ENCODE assay signal across 15 cellular contexts in the genomic region with DNA sequence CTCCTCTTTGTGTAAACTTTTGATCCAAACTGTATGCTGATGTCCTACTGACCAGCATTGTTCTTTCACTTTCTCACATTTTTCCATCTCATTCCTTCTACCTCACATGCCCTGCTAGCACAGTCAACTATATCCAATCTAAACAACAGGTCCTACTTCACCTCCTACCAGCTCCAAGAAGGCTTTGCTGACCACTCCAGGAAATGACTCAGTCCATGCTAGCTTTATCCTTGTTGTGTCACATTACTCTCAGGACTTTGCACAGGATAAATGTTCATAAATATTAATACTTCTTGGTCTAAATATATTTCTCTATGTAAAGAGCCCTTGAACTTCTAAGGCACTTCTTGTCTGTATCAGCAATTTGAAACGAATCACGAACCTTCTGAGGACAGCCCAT.
DNase-seq lines count a peak whose midpoint lies in the region; ATAC-seq and TF ChIP-seq lines count a peak whose summit lies in the region.
"Had no signal": no experiment of that assay in that cellular context is flagged by ENCODE, and none has a peak within 500 bp of the region (broad histone marks: within the 10 kb centered on the region; RNA-seq: fewer than 3 reads in every experiment).

No MANE protein-coding gene starts in this region.

- no peak for TF ChIP-seq POLR2A in HCT116 (IDR thresholded peaks at IDR 0.05; ENCODE audit: borderline replicate concordance, extremely low read depth, insufficient read depth, insufficient read length)

- no TSS peak for BruUV-seq in HCT116 (replicated peaks; lab: Mats Ljungman, UMichigan)

- peak overlapping the region; percentile 56 for H2AFZ ChIP-seq in HCT116 (ENCODE audit: low read depth, low read length, poor library complexity, severe bottlenecking)

- RAD21 ChIA-PET in HCT116 (lab: Charles Lee; ENCODE audit: low non-redundant PET in 1 of 2, low total read pairs in 2 of 2, uncharacterized antibody in 2 of 2, unreplicated experiment in 2 of 2): no interaction called here

- no peaks in the 10 kb centered on the region for H4K20me1 ChIP-seq in HCT116 (ENCODE audit: insufficient read depth)

- no peaks in the 10 kb centered on the region for H3K27me3 ChIP-seq in HCT116 (ENCODE audit: insufficient read depth, low read length)
- H3K27me3 ChIP-seq: testis had no signal

- no peaks in the 10 kb centered on the region for H3K9me2 ChIP-seq in HCT116 (ENCODE audit: insufficient read depth)

- no peak overlapping the region for H3K4me3 ChIP-seq in HCT116 (replicated peaks in 1 of 2; ENCODE audit: low read depth in 1 of 2, low read length in 2 of 2)
- H3K4me3 ChIP-seq in fibroblast of mammary gland (ENCODE audit: control insufficient read depth, low read depth, low read length): no peak overlapping the region
- H3K4me3 ChIP-seq: mucosa of descending colon, testis had no signal

- H3K27ac ChIP-seq in HCT116 (ENCODE audit: low read depth, low read length): no peak overlapping the region
- H3K27ac ChIP-seq: testis had no signal

- H3K4me1 ChIP-seq in HCT116 (ENCODE audit: control insufficient read depth in 1 of 2, insufficient read depth in 2 of 2, low read length in 2 of 2): peaks cover 0 to 18% of the 10 kb centered on the region in 2 experiments; a peak in 3 of 4 replicates
- H3K4me1 ChIP-seq: testis had no signal

- no peak for DNase-seq in HCT116 (ENCODE audit: low read depth, low spot score)
- peak; percentile 71 for DNase-seq in T1000 (lab: John Stamatoyannopoulos, UW)
- DNase-seq in fibroblast of mammary gland (ENCODE audit: low read depth): peak; percentile 78
- DNase-seq in stromal cell of bone marrow (ENCODE audit: low read depth): peak; percentile 32
- DNase-seq in GM19238 (ENCODE audit: insufficient read length, low spot score): no peak
- DNase-seq: activated B cell treated with CpG ODN at 0.5 μM for 24 hours, aorta, DMS153, mucosa of descending colon, NCI-H1436, NCI-H69, retina, testis had no signal

- no peak overlapping the region for H3K9ac ChIP-seq in HCT116 (ENCODE audit: low read length)

- intact Hi-C loops in HCT116 (cut with micrococcal nuclease): no loop called here

- H3K9me3 ChIP-seq in HCT116 (ENCODE audit: control insufficient read depth in 1 of 2, insufficient read depth in 1 of 2, low read depth in 1 of 2, low read length in 2 of 2): no peaks in the 10 kb centered on the region
- H3K9me3 ChIP-seq: mucosa of descending colon, testis had no signal

- no peaks in the 10 kb centered on the region for H3K36me3 ChIP-seq in HCT116 (ENCODE audit: control insufficient read depth in 1 of 2, insufficient read depth in 2 of 2, low read length in 2 of 2)

- no peaks in the 10 kb centered on the region for H3K79me2 ChIP-seq in HCT116 (ENCODE audit: insufficient read depth, low read length)

- TF ChIP-seq CTCF in HCT116 (IDR thresholded peaks at IDR 0.05 in 2 of 3, conservative IDR thresholded peaks at IDR 0.05 in 1 of 3; ENCODE audit: borderline replicate concordance in 1 of 3, insufficient read depth in 1 of 3, low read depth in 2 of 3, low read length in 2 of 3): no peak
- no peak for TF ChIP-seq CTCF in fibroblast of mammary gland (conservative IDR thresholded peaks at IDR 0.05; ENCODE audit: control insufficient read depth, insufficient read depth, low read depth, low read length)

- no peak for ATAC-seq in HCT116
- no peak for ATAC-seq in HG03565 (IDR thresholded peaks at IDR 0.05; ENCODE audit: unreplicated experiment)
- ATAC-seq in HG03354 (IDR thresholded peaks at IDR 0.05; ENCODE audit: poor library complexity, severe bottlenecking, unreplicated experiment): no peak
- ATAC-seq: mucosa of descending colon had no signal

- peak overlapping the region; percentile 29; the same call in 1 of the 2 replicates for H3K4me2 ChIP-seq in HCT116 (ENCODE audit: low read length)

- POLR2A ChIA-PET in HCT116 (lab: Charles Lee): no interaction called here

- no peak for TF ChIP-seq RAD21 in HCT116 (IDR thresholded peaks at IDR 0.05; ENCODE audit: low read depth)

- CTCF ChIA-PET in HCT116 (lab: Charles Lee): interaction anchor here (1.0 kb wide), 1 partner anchor 943 kb away, joined by 3 read pairs; no protein-coding TSS in a partner anchor

TF ChIP-seq in HCT116, 20 proteins besides CTCF, POLR2A, EP300 and RAD21:
- TF ChIP-seq SIN3A (IDR thresholded peaks at IDR 0.05; ENCODE audit: low read depth): no peak
- 0 out of 2 replicates have a peak, but pooled peaks have one; percentile 11 for TF ChIP-seq FOSL1 (IDR thresholded peaks at IDR 0.05; ENCODE audit: low read depth)
- TF ChIP-seq JUND (IDR thresholded peaks at IDR 0.05): 0 out of 2 replicates have a peak, but pooled peaks have one; percentile 9
- TF ChIP-seq, protein P1, sequence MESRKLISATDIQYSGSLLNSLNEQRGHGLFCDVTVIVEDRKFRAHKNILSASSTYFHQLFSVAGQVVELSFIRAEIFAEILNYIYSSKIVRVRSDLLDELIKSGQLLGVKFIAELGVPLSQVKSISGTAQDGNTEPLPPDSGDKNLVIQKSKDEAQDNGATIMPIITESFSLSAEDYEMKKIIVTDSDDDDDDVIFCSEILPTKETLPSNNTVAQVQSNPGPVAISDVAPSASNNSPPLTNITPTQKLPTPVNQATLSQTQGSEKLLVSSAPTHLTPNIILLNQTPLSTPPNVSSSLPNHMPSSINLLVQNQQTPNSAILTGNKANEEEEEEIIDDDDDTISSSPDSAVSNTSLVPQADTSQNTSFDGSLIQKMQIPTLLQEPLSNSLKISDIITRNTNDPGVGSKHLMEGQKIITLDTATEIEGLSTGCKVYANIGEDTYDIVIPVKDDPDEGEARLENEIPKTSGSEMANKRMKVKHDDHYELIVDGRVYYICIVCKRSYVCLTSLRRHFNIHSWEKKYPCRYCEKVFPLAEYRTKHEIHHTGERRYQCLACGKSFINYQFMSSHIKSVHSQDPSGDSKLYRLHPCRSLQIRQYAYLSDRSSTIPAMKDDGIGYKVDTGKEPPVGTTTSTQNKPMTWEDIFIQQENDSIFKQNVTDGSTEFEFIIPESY (IDR thresholded peaks at IDR 0.05; ENCODE audit: extremely low read depth, insufficient replicate concordance, low read length): no peak
- TF ChIP-seq, protein P2, sequence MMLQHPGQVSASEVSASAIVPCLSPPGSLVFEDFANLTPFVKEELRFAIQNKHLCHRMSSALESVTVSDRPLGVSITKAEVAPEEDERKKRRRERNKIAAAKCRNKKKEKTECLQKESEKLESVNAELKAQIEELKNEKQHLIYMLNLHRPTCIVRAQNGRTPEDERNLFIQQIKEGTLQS (IDR thresholded peaks at IDR 0.05): no peak

Comparison
In these comparisons a context has a peak if more than half of its experiments do, and no peak if none do; other contexts are left out.
1. DNase-seq: peak in T1000 (single experiment), fibroblast of mammary gland (single experiment) and stromal cell of bone marrow (single experiment); none in HCT116 (single experiment) and GM19238 (single experiment).